Comparison of ENCODE assay signal across 10 cellular contexts in genomic region chrX:53715336-53715924, GRCh38. TPM values are rescaled to one million over a fixed set of nuclear protein-coding genes. Genes with fewer than 3 reads are reported as not detected.
DNase-seq lines count a peak whose midpoint lies in the region; ATAC-seq, FAIRE-seq and TF ChIP-seq lines count a peak whose summit lies in the region.
"Had no signal": no experiment of that assay in that cellular context is flagged by ENCODE, and none has a peak within 500 bp of the region (broad histone marks: within the 10 kb centered on the region; RNA-seq: fewer than 3 reads in every experiment).

No MANE protein-coding gene starts in this region.

- H3K4me3 Mint-ChIP-seq in CD4-positive, CD25-positive, alpha-beta regulatory T cell, result peak overlapping the region; percentile 81 to 88 (median 84)

- no peak overlapping the region for H3K9ac ChIP-seq in kidney (ENCODE audit: low read length in 2 of 2)

- H3K4me1 Mint-ChIP-seq in CD4-positive, CD25-positive, alpha-beta regulatory T cell, result peaks cover 26 to 55% (median 42%) of the 10 kb centered on the region in 4 donors

- intact Hi-C loops in kidney (cut with DNase I), result no loop called here

- H3K27ac Mint-ChIP-seq in CD4-positive, CD25-positive, alpha-beta regulatory T cell, result peak overlapping the region; percentile 86 to 98 (median 90)

- no peak for FAIRE-seq in kidney (lab: Jason Lieb, UNC)

- peak; percentile 4 for TF ChIP-seq POLR2A in GM19193 (IDR thresholded peaks at IDR 0.05; ENCODE audit: extremely low read depth, insufficient read depth, insufficient read length)
- TF ChIP-seq POLR2A in Peyer's patch (IDR thresholded peaks at IDR 0.05), result no peak

- TF ChIP-seq CTCF in Peyer's patch (IDR thresholded peaks at IDR 0.05) (no peak), GM13976 (IDR thresholded peaks at IDR 0.05; ENCODE audit: borderline replicate concordance, control extremely low read depth, extremely low read depth, insufficient read depth, missing control alignments) (no peak), kidney (IDR thresholded peaks at IDR 0.05; ENCODE audit: borderline replicate concordance, extremely low read depth, insufficient read depth) (no peak)

- no peaks in the 10 kb centered on the region for H3K27me3 ChIP-seq in CD4-positive, CD25-positive, alpha-beta regulatory T cell (ENCODE audit: control insufficient read depth, insufficient read depth, low read length)
- H3K27me3 ChIP-seq in Peyer's patch, result no peaks in the 10 kb centered on the region

- H3K27ac ChIP-seq in CD4-positive, CD25-positive, alpha-beta regulatory T cell (ENCODE audit: insufficient read depth, low read length, poor library complexity, severe bottlenecking), result peak overlapping the region; percentile 90
- H3K27ac ChIP-seq in Peyer's patch, result peak overlapping the region in 3 of 4 donors; percentile 22 to 49 (median 48)
- H3K27ac ChIP-seq in epithelial cell of prostate, result peak overlapping the region; percentile 51
- H3K27ac ChIP-seq in kidney (ENCODE audit: low read depth in 2 of 2, low read length in 2 of 2), result no peak overlapping the region

- peaks cover 55% of the 10 kb centered on the region for H3K4me1 ChIP-seq in CD4-positive, CD25-positive, alpha-beta regulatory T cell (ENCODE audit: control insufficient read depth, insufficient read depth, low read length, poor library complexity, severe bottlenecking)
- H3K4me1 ChIP-seq in Peyer's patch (no peaks in the 10 kb centered on the region), kidney (ENCODE audit: control insufficient read depth in 1 of 2, insufficient read depth in 1 of 2, low read depth in 1 of 2, low read length in 2 of 2) (no peaks in the 10 kb centered on the region)

- H3K27me3 Mint-ChIP-seq in CD4-positive, CD25-positive, alpha-beta regulatory T cell, result no peaks in the 10 kb centered on the region

- H3K9me3 Mint-ChIP-seq in CD4-positive, CD25-positive, alpha-beta regulatory T cell, result no peaks in the 10 kb centered on the region

- DNase-seq in CD4-positive, CD25-positive, alpha-beta regulatory T cell, result peak in 1 of 3 donors; percentile 16
- DNase-seq in Peyer's patch (no peak), epithelial cell of prostate (ENCODE audit: low read depth, low spot score) (no peak), HPDE6-E6E7 (ENCODE audit: extremely low spot score) (no peak), GM13976 (ENCODE audit: low spot score) (no peak), kidney (no peak), NCI-H2081 (lab: John Stamatoyannopoulos, UW) (no peak)
- DNase-seq: NCI-H1092 treated with DMSO at 0.1 percent for 48 hours, NCI-H774 had no signal

- H3K9me3 ChIP-seq in CD4-positive, CD25-positive, alpha-beta regulatory T cell (ENCODE audit: control insufficient read depth in 2 of 2, low read length in 2 of 2), result no peaks in the 10 kb centered on the region
- no peaks in the 10 kb centered on the region for H3K9me3 ChIP-seq in Peyer's patch
- no peaks in the 10 kb centered on the region for H3K9me3 ChIP-seq in kidney (ENCODE audit: control insufficient read depth in 1 of 2, low read length in 2 of 2)

- peak overlapping the region; percentile 83 for H3K4me3 ChIP-seq in CD4-positive, CD25-positive, alpha-beta regulatory T cell (ENCODE audit: low read depth, low read length)
- H3K4me3 ChIP-seq in Peyer's patch, result no peak overlapping the region
- H3K4me3 ChIP-seq in kidney (ENCODE audit: low read length in 2 of 2), result no peak overlapping the region

- ATAC-seq in CD4-positive, CD25-positive, alpha-beta regulatory T cell (ENCODE audit: low read depth in 2 of 2), result no peak

- no peaks in the 10 kb centered on the region for H3K36me3 Mint-ChIP-seq in CD4-positive, CD25-positive, alpha-beta regulatory T cell

- in situ Hi-C loops in GM13976 (cut with MboI; ENCODE audit: low sequenced_read_pairs, unreplicated experiment), result no loop called here

- no peaks in the 10 kb centered on the region for H3K36me3 ChIP-seq in CD4-positive, CD25-positive, alpha-beta regulatory T cell (ENCODE audit: control insufficient read depth, insufficient read depth, low read length)
- H3K36me3 ChIP-seq in Peyer's patch (no peaks in the 10 kb centered on the region), kidney (ENCODE audit: control insufficient read depth in 1 of 2, insufficient read depth in 2 of 2, low read length in 2 of 2) (no peaks in the 10 kb centered on the region)

RNA-seq across cellular contexts. Expression of gene HUWE1, which starts 28.9 kb away (rescaled TPM):
- total RNA-seq in CD4-positive, CD25-positive, alpha-beta regulatory T cell, result 204 TPM
- polyA plus RNA-seq in CD4-positive, CD25-positive, alpha-beta regulatory T cell, result 1 to 10 TPM; 7.3 to 9.9 (median 8.7) TPM
- 100 to 1,000 TPM in 3 of 4 donors, 10 to 100 TPM in 1; 84.4 to 139 (median 123) TPM for total RNA-seq in Peyer's patch
- 203 TPM for total RNA-seq in kidney
- 34.2 TPM for polyA plus RNA-seq in kidney (ENCODE audit: insufficient read depth, low read depth, low replicate concordance)

Comparison
In these comparisons a context has a peak if more than half of its experiments do, and no peak if none do; other contexts are left out.
1. H3K27ac ChIP-seq: peak in CD4-positive, CD25-positive, alpha-beta regulatory T cell (single experiment), Peyer's patch (3 of 4) and epithelial cell of prostate (single experiment); none in kidney (0 of 2).